Comparison of ENCODE assay signal across 1 cellular context in the genomic region with DNA sequence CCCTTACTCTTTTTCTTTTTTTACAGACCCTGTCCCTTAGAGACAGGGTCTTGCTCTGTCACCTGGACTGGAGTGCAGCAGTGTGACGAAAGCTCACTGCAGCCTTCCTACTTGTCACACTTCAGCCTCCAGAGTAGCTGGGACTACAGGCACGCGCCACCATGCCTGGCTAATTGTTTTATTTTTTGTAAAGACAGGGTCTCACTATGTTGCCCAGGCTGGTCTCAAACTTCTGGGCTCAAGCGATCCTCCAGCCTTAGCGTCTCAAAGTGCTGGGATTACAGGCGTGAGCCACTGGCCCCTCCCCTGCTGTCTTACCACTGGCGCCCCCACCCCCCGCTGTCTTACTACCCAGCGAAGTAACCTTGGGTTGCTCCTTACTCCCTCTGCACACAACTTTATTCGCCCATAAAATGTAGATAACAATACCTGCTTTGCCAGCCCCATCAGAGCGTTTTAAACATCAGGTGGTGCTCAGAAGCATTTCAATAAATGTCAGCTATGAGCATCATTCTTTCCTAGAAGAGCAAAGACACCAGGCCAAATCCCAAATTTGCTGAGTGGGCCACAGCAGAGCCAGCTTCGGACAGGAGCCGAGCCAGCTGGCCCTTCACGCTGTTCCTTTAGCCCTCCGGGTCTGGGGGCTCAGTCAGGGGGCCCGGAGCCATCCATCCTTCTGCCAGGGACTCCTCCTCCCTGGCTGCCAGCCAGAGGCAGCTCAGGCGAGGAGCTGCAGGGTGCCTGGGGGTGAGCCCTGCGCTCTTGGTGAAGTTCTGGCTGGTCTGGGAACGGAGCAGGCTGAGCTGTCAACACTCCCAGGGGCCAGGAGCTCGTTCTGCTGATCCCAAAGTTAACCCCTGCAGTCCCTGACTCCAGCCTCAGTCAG.
TF ChIP-seq lines count a peak whose summit lies in the region.

No MANE protein-coding gene starts in this region.

TF ChIP-seq in HEK293, 187 proteins besides CTCF, POLR2A, EP300 and RAD21 (continued from another document and continues in another):
- TF ChIP-seq, protein P1, sequence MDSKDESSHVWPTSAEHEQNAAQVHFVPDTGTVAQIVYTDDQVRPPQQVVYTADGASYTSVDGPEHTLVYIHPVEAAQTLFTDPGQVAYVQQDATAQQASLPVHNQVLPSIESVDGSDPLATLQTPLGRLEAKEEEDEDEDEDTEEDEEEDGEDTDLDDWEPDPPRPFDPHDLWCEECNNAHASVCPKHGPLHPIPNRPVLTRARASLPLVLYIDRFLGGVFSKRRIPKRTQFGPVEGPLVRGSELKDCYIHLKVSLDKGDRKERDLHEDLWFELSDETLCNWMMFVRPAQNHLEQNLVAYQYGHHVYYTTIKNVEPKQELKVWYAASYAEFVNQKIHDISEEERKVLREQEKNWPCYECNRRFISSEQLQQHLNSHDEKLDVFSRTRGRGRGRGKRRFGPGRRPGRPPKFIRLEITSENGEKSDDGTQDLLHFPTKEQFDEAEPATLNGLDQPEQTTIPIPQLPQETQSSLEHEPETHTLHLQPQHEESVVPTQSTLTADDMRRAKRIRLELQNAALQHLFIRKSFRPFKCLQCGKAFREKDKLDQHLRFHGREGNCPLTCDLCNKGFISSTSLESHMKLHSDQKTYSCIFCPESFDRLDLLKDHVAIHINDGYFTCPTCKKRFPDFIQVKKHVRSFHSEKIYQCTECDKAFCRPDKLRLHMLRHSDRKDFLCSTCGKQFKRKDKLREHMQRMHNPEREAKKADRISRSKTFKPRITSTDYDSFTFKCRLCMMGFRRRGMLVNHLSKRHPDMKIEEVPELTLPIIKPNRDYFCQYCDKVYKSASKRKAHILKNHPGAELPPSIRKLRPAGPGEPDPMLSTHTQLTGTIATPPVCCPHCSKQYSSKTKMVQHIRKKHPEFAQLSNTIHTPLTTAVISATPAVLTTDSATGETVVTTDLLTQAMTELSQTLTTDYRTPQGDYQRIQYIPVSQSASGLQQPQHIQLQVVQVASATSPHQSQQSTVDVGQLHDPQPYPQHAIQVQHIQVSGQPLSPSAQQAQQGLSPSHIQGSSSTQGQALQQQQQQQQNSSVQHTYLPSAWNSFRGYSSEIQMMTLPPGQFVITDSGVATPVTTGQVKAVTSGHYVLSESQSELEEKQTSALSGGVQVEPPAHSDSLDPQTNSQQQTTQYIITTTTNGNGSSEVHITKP (tag by site-specific recombination; IDR thresholded peaks at IDR 0.05): 0 out of 2 replicates have a peak, but pooled peaks have one; percentile 6
- TF ChIP-seq ZBTB20 (tag by site-specific recombination; IDR thresholded peaks at IDR 0.05) (peak; percentile 52), ZNF560 (tag by site-specific recombination; IDR thresholded peaks at IDR 0.05; ENCODE audit: borderline replicate concordance) (no peak), SCRT2 (tag by site-specific recombination; IDR thresholded peaks at IDR 0.05) (no peak), ZBTB8A (tag by site-specific recombination; IDR thresholded peaks at IDR 0.05) (peak; percentile 65), GLI2 (tag by site-specific recombination; IDR thresholded peaks at IDR 0.05; ENCODE audit: borderline replicate concordance, low read depth) (no peak), ZSCAN23 (tag by site-specific recombination; IDR thresholded peaks at IDR 0.05) (no peak), ZNF707 (tag by site-specific recombination; IDR thresholded peaks at IDR 0.05) (no peak), ZNF544 (tag by site-specific recombination; IDR thresholded peaks at IDR 0.05) (no peak), GFI1B (tag by site-specific recombination; IDR thresholded peaks at IDR 0.05) (no peak), ZBTB48 (tag by site-specific recombination; IDR thresholded peaks at IDR 0.05) (peak; percentile 94), ZNF701 (tag by site-specific recombination; IDR thresholded peaks at IDR 0.05) (no peak), ZFP41 (tag by site-specific recombination; IDR thresholded peaks at IDR 0.05; ENCODE audit: borderline replicate concordance) (no peak), ZNF76 (tag by site-specific recombination; IDR thresholded peaks at IDR 0.05; ENCODE audit: borderline replicate concordance, low read depth) (no peak), ZNF394 (tag by site-specific recombination; IDR thresholded peaks at IDR 0.05; ENCODE audit: borderline replicate concordance) (peak; percentile 16; the same call in 1 of the 2 replicates), ZNF549 (tag by site-specific recombination; IDR thresholded peaks at IDR 0.05) (no peak), ZNF423 (tag by site-specific recombination; IDR thresholded peaks at IDR 0.05) (peak; percentile 67; the same call in 1 of the 2 replicates), ZXDB (tag by site-specific recombination; IDR thresholded peaks at IDR 0.05) (no peak), YY1 (tag by site-specific recombination; IDR thresholded peaks at IDR 0.05) (0 out of 2 replicates have a peak, but pooled peaks have one; percentile 11), ZNF140 (tag by site-specific recombination; IDR thresholded peaks at IDR 0.05) (no peak), ZNF155 (tag by site-specific recombination; IDR thresholded peaks at IDR 0.05) (no peak), ZNF239 (tag by site-specific recombination; IDR thresholded peaks at IDR 0.05) (no peak), ZBTB21 (tag by site-specific recombination; IDR thresholded peaks at IDR 0.05) (no peak), HOXC10 (CRISPR knock-in tag; IDR thresholded peaks at IDR 0.05) (no peak), ZNF600 (tag by site-specific recombination; IDR thresholded peaks at IDR 0.05) (peak; percentile 74), SP7 (tag by site-specific recombination; IDR thresholded peaks at IDR 0.05) (peak; percentile 52), ZNF248 (tag by site-specific recombination; IDR thresholded peaks at IDR 0.05) (no peak), RBAK (tag by site-specific recombination; IDR thresholded peaks at IDR 0.05) (no peak), ZNF16 (tag by site-specific recombination; IDR thresholded peaks at IDR 0.05; ENCODE audit: low read depth) (no peak), ZNF37A (tag by site-specific recombination; IDR thresholded peaks at IDR 0.05) (no peak), ZNF24 (tag by site-specific recombination; IDR thresholded peaks at IDR 0.05) (0 out of 2 replicates have a peak, but pooled peaks have one; percentile 22), ZFP69B (tag by site-specific recombination; IDR thresholded peaks at IDR 0.05) (no peak), REPIN1 (tag by site-specific recombination; IDR thresholded peaks at IDR 0.05; ENCODE audit: low read depth) (no peak), ZNF529 (tag by site-specific recombination; IDR thresholded peaks at IDR 0.05; ENCODE audit: insufficient replicate concordance) (no peak), BCL11A (tag by site-specific recombination; IDR thresholded peaks at IDR 0.05; ENCODE audit: low read depth) (no peak), ZNF530 (tag by site-specific recombination; IDR thresholded peaks at IDR 0.05; ENCODE audit: low read depth) (no peak), ZIC2 (tag by site-specific recombination; IDR thresholded peaks at IDR 0.05) (peak; percentile 95), ZNF843 (tag by site-specific recombination; IDR thresholded peaks at IDR 0.05) (no peak), ZNF146 (tag by site-specific recombination; IDR thresholded peaks at IDR 0.05) (no peak), SALL2 (tag by site-specific recombination; IDR thresholded peaks at IDR 0.05; ENCODE audit: borderline replicate concordance) (no peak), HOXD13 (CRISPR knock-in tag; IDR thresholded peaks at IDR 0.05; ENCODE audit: borderline replicate concordance) (no peak), ZNF366 (tag by site-specific recombination; conservative IDR thresholded peaks at IDR 0.05) (no peak), ZFP3 (tag by site-specific recombination; IDR thresholded peaks at IDR 0.05; ENCODE audit: low read depth) (no peak)
- TF ChIP-seq, protein P2, sequence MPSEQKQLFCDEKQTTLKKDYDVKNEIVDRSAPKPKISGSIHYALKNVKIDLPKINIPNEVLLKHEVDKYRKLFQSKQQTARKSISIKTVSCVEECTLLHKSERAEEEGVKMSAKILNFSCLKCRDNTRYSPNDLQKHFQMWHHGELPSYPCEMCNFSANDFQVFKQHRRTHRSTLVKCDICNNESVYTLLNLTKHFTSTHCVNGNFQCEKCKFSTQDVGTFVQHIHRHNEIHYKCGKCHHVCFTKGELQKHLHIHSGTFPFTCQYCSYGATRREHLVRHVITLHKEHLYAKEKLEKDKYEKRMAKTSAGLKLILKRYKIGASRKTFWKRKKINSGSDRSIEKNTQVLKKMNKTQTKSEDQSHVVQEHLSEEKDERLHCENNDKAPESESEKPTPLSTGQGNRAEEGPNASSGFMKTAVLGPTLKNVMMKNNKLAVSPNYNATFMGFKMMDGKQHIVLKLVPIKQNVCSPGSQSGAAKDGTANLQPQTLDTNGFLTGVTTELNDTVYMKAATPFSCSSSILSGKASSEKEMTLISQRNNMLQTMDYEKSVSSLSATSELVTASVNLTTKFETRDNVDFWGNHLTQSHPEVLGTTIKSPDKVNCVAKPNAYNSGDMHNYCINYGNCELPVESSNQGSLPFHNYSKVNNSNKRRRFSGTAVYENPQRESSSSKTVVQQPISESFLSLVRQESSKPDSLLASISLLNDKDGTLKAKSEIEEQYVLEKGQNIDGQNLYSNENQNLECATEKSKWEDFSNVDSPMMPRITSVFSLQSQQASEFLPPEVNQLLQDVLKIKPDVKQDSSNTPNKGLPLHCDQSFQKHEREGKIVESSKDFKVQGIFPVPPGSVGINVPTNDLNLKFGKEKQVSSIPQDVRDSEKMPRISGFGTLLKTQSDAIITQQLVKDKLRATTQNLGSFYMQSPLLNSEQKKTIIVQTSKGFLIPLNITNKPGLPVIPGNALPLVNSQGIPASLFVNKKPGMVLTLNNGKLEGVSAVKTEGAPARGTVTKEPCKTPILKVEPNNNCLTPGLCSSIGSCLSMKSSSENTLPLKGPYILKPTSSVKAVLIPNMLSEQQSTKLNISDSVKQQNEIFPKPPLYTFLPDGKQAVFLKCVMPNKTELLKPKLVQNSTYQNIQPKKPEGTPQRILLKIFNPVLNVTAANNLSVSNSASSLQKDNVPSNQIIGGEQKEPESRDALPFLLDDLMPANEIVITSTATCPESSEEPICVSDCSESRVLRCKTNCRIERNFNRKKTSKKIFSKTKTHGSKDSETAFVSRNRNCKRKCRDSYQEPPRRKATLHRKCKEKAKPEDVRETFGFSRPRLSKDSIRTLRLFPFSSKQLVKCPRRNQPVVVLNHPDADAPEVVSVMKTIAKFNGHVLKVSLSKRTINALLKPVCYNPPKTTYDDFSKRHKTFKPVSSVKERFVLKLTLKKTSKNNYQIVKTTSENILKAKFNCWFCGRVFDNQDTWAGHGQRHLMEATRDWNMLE (tag by site-specific recombination; conservative IDR thresholded peaks at IDR 0.05; ENCODE audit: low read depth): no peak
- TF ChIP-seq, protein P3, sequence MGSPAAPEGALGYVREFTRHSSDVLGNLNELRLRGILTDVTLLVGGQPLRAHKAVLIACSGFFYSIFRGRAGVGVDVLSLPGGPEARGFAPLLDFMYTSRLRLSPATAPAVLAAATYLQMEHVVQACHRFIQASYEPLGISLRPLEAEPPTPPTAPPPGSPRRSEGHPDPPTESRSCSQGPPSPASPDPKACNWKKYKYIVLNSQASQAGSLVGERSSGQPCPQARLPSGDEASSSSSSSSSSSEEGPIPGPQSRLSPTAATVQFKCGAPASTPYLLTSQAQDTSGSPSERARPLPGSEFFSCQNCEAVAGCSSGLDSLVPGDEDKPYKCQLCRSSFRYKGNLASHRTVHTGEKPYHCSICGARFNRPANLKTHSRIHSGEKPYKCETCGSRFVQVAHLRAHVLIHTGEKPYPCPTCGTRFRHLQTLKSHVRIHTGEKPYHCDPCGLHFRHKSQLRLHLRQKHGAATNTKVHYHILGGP (tag by site-specific recombination; IDR thresholded peaks at IDR 0.05): no peak
- TF ChIP-seq, protein P4, sequence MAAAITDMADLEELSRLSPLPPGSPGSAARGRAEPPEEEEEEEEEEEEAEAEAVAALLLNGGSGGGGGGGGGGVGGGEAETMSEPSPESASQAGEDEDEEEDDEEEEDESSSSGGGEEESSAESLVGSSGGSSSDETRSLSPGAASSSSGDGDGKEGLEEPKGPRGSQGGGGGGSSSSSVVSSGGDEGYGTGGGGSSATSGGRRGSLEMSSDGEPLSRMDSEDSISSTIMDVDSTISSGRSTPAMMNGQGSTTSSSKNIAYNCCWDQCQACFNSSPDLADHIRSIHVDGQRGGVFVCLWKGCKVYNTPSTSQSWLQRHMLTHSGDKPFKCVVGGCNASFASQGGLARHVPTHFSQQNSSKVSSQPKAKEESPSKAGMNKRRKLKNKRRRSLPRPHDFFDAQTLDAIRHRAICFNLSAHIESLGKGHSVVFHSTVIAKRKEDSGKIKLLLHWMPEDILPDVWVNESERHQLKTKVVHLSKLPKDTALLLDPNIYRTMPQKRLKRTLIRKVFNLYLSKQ (tag by site-specific recombination; IDR thresholded peaks at IDR 0.05; ENCODE audit: borderline replicate concordance): no peak
- TF ChIP-seq, protein P5, sequence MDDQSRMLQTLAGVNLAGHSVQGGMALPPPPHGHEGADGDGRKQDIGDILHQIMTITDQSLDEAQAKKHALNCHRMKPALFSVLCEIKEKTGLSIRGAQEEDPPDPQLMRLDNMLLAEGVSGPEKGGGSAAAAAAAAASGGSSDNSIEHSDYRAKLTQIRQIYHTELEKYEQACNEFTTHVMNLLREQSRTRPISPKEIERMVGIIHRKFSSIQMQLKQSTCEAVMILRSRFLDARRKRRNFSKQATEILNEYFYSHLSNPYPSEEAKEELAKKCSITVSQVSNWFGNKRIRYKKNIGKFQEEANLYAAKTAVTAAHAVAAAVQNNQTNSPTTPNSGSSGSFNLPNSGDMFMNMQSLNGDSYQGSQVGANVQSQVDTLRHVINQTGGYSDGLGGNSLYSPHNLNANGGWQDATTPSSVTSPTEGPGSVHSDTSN (CRISPR knock-in tag; IDR thresholded peaks at IDR 0.05): no peak
- TF ChIP-seq, protein P6, sequence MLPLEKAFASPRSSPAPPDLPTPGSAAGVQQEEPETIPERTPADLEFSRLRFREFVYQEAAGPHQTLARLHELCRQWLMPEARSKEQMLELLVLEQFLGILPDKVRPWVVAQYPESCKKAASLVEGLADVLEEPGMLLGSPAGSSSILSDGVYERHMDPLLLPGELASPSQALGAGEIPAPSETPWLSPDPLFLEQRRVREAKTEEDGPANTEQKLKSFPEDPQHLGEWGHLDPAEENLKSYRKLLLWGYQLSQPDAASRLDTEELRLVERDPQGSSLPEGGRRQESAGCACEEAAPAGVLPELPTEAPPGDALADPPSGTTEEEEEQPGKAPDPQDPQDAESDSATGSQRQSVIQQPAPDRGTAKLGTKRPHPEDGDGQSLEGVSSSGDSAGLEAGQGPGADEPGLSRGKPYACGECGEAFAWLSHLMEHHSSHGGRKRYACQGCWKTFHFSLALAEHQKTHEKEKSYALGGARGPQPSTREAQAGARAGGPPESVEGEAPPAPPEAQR (tag by site-specific recombination; IDR thresholded peaks at IDR 0.05): no peak
- TF ChIP-seq, protein P7, sequence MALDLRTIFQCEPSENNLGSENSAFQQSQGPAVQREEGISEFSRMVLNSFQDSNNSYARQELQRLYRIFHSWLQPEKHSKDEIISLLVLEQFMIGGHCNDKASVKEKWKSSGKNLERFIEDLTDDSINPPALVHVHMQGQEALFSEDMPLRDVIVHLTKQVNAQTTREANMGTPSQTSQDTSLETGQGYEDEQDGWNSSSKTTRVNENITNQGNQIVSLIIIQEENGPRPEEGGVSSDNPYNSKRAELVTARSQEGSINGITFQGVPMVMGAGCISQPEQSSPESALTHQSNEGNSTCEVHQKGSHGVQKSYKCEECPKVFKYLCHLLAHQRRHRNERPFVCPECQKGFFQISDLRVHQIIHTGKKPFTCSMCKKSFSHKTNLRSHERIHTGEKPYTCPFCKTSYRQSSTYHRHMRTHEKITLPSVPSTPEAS (tag by site-specific recombination; IDR thresholded peaks at IDR 0.05): no peak
